Comparison of ENCODE assay signal across 23 cellular contexts in genomic region chr16:31390504-31391043, GRCh38. TPM values are rescaled to one million over a fixed set of nuclear protein-coding genes. Genes with fewer than 3 reads are reported as not detected.
DNase-seq lines count a peak whose midpoint lies in the region; ATAC-seq, FAIRE-seq and TF ChIP-seq lines count a peak whose summit lies in the region.
"Had no signal": no experiment of that assay in that cellular context is flagged by ENCODE, and none has a peak within 500 bp of the region (broad histone marks: within the 10 kb centered on the region; RNA-seq: fewer than 3 reads in every experiment).

No MANE protein-coding gene starts in this region.

- no peak for DNase-seq in A549 (ENCODE audit: low read depth in 1 of 2, low spot score in 1 of 2)
- DNase-seq in K562 (ENCODE audit: extremely low read depth in 1 of 4, low spot score in 3 of 4), result no peak
- DNase-seq in NCI-H526 treated with DMSO at 0.1 percent for 48 hours (lab: John Stamatoyannopoulos, UW), result no peak
- DNase-seq in NCI-H446 treated with DMSO at 0.1 percent for 48 hours (lab: John Stamatoyannopoulos, UW), result no peak
- DNase-seq: CD4-positive, alpha-beta memory T cell; DMS153; DMS79; GDM1; GM23248; HCEC 1CT; KG1 had no signal

- POLR2A ChIA-PET in A549 (lab: Yijun Ruan, JAX) (no interaction called here), K562 (lab: Yijun Ruan, JAX) (interaction anchor here (1.0 to 1.1 kb wide), 2 partner anchors 9 to 25 kb away, joined by 3 read pairs; no protein-coding TSS in a partner anchor)

- TF ChIP-seq EP300 in A549 (IDR thresholded peaks at IDR 0.05) (no peak), K562 (IDR thresholded peaks at IDR 0.05; ENCODE audit: low read length) (no peak)

- H3K27ac ChIP-seq in A549, result no peak overlapping the region
- no peak overlapping the region for H3K27ac ChIP-seq in K562 (ENCODE audit: extremely low read depth, low read depth, low read length)
- no peak overlapping the region for H3K27ac ChIP-seq in liver (ENCODE audit: low read depth in 1 of 2, low read length in 2 of 2)
- H3K27ac ChIP-seq: 22Rv1, BLaER1, GM23248, HL-60 had no signal

- intact Hi-C loops in K562 (cut with micrococcal nuclease), result no loop called here

- FAIRE-seq in A549 (lab: Jason Lieb, UNC), result no peak
- no peak for FAIRE-seq in K562 (lab: Jason Lieb, UNC)
- FAIRE-seq: H54 had no signal

- no TSS peak for BruUV-seq in K562 (replicated peaks; lab: Mats Ljungman, UMichigan)

- no peak overlapping the region for H3K4me3 ChIP-seq in A549
- no peak overlapping the region for H3K4me3 ChIP-seq in K562
- no peak overlapping the region for H3K4me3 ChIP-seq in liver (ENCODE audit: low read depth in 1 of 3, low read length in 3 of 3)
- H3K4me3 ChIP-seq: BLaER1, GM23248 had no signal

- no peaks in the 10 kb centered on the region for H3K79me2 ChIP-seq in K562 (ENCODE audit: control insufficient read depth, insufficient read depth, low read length)

- H3K9ac ChIP-seq in K562 (ENCODE audit: insufficient read depth in 1 of 2, low read depth in 2 of 2, low read length in 2 of 2) (no peak overlapping the region), liver (ENCODE audit: low read depth in 1 of 2, low read length in 2 of 2) (no peak overlapping the region)
- H3K9ac ChIP-seq: BLaER1, GM23248 had no signal

- H3K4me2 ChIP-seq in A549 (no peak overlapping the region), K562 (ENCODE audit: insufficient read depth, low read length) (no peak overlapping the region)
- H3K4me2 ChIP-seq: BLaER1 had no signal

- H3K9me3 ChIP-seq in A549, result no peaks in the 10 kb centered on the region
- no peaks in the 10 kb centered on the region for H3K9me3 ChIP-seq in K562 (replicated peaks; ENCODE audit: control insufficient read depth, insufficient read depth, low read depth, low read length)
- peaks cover 0 to 3% (median 0%) of the 10 kb centered on the region in 4 donors for H3K9me3 ChIP-seq in liver (ENCODE audit: control insufficient read depth in 4 of 4, low read length in 3 of 4)
- H3K9me3 ChIP-seq: BLaER1 had no signal

- WGBS in A549 (ENCODE audit: missing lambda C conversion rate), result 44% methylated on average over 6 of the region's 6 CpGs
- under 1% methylated on average over 6 of the region's 6 CpGs for WGBS in K562 (ENCODE audit: insufficient coverage, low coverage, missing lambda C conversion rate)
- WGBS in liver, result 32% methylated on average over 6 of the region's 6 CpGs

- TF ChIP-seq RAD21 in A549 (conservative IDR thresholded peaks at IDR 0.05 in 1 of 2, IDR thresholded peaks at IDR 0.05 in 1 of 2) (no peak), K562 (CRISPR knock-in tag; conservative IDR thresholded peaks at IDR 0.05 in 1 of 2, IDR thresholded peaks at IDR 0.05 in 1 of 2) (no peak), liver (IDR thresholded peaks at IDR 0.05) (no peak)

- CTCF ChIA-PET in A549 (lab: Yijun Ruan, JAX) (interaction anchor here (0.7 to 1.5 kb wide), 3 partner anchors 13 to 478 kb away, joined by 3 read pairs; partner anchors contain the start of gene ZNF843), K562 (lab: Yijun Ruan, JAX; ENCODE audit: low intra/inter-chr PET ratio) (no interaction called here)

- no peaks in the 10 kb centered on the region for H3K9me1 ChIP-seq in K562 (ENCODE audit: control insufficient read depth, insufficient read depth, low read length)

- ATAC-seq in A549 (no peak), K562 (no peak), GM19324 (IDR thresholded peaks at IDR 0.05; ENCODE audit: low FRiP score, unreplicated experiment) (no peak)

- H3K36me3 ChIP-seq in K562 (ENCODE audit: control insufficient read depth, insufficient read depth, low read length), result no peaks in the 10 kb centered on the region
- no peaks in the 10 kb centered on the region for H3K36me3 ChIP-seq in liver (ENCODE audit: control insufficient read depth in 4 of 4, insufficient read depth in 3 of 4, low read depth in 1 of 4, low read length in 3 of 4)
- H3K36me3 ChIP-seq: BLaER1 had no signal

- no peaks in the 10 kb centered on the region for H4K20me1 ChIP-seq in K562 (replicated peaks; ENCODE audit: control insufficient read depth, insufficient read depth, low read length)
- H4K20me1 ChIP-seq: BLaER1 had no signal

- TF ChIP-seq POLR2A in A549 (IDR thresholded peaks at IDR 0.05; ENCODE audit: low read length) (no peak), K562 (conservative IDR thresholded peaks at IDR 0.05) (no peak)

- no peak for TF ChIP-seq CTCF in A549 (IDR thresholded peaks at IDR 0.05)
- TF ChIP-seq CTCF in K562 (IDR thresholded peaks at IDR 0.05 in 2 of 3, conservative IDR thresholded peaks at IDR 0.05 in 1 of 3; ENCODE audit: insufficient read depth in 2 of 3, low read depth in 1 of 3, low read length in 3 of 3), result no peak
- no peak for TF ChIP-seq CTCF in liver (IDR thresholded peaks at IDR 0.05; ENCODE audit: low read depth, low read length, missing input control)

- H3K4me1 ChIP-seq in A549 (peaks cover 12% of the 10 kb centered on the region; the same call in 2 of the 3 replicates), K562 (replicated peaks in 1 of 2; ENCODE audit: control insufficient read depth in 2 of 2, insufficient read depth in 2 of 2, low read length in 2 of 2) (peaks cover 0 to 5% of the 10 kb centered on the region in 2 experiments; a peak in 1 of 5 replicates), liver (ENCODE audit: control insufficient read depth in 4 of 4, insufficient read depth in 4 of 4, low read length in 3 of 4) (peaks cover 0 to 4% (median 0%) of the 10 kb centered on the region in 4 donors)

- in situ Hi-C loops in K562 (cut with MboI), result no loop called here

- H2AFZ ChIP-seq in K562 (ENCODE audit: low read depth, low read length), result no peak overlapping the region
- H2AFZ ChIP-seq: GM23248 had no signal

- H3K27me3 ChIP-seq in K562 (ENCODE audit: control insufficient read depth in 2 of 2, insufficient read depth in 2 of 2, low read length in 2 of 2), result peaks cover 11 to 33% of the 10 kb centered on the region in 2 experiments
- no peaks in the 10 kb centered on the region for H3K27me3 ChIP-seq in liver (ENCODE audit: control insufficient read depth in 4 of 4, insufficient read depth in 4 of 4, low read length in 3 of 4)
- H3K27me3 ChIP-seq: BLaER1 had no signal

RNA-seq across cellular contexts. Expression of gene ITGAD, which starts 2.6 kb away (rescaled TPM):
- not detected in 2 replicates for polyA plus RNA-seq in A549 (2011; rRNA removed)
- 0.01 TPM in 1 of 2 replicates, not detected in the other for polyA plus RNA-seq in A549 (2012; cell fraction: cytosol; rRNA removed)
- polyA plus RNA-seq in A549 (2012; cell fraction: nucleus; rRNA removed), result not detected in 2 replicates
- polyA plus RNA-seq in A549 (2017; fragmentation: RNase III; extraction: RNeasy Plus Mini Kit Qiagen cat#74134 plus additional on column Dnase treatment), result not detected in 3 replicates
- polyA minus RNA-seq in A549 (2011; rRNA and poly(A)+ RNA removed), result not detected in 2 replicates
- total RNA-seq in K562 (2011; cell fraction: chromatin; rRNA removed; ENCODE audit: low replicate concordance), result not detected in 2 replicates
- total RNA-seq in K562 (2011; cell fraction: nucleolus; rRNA removed), result not detected in 2 replicates
- not detected in 2 replicates for total RNA-seq in K562 (2011; cell fraction: nucleoplasm; rRNA removed)
- not detected in 2 replicates for total RNA-seq in K562 (2014; rRNA removed)
- total RNA-seq in K562 (2014; rRNA removed; fragmentation: Illumina TruSeq; extraction: Trizol), result not detected in 2 replicates
- total RNA-seq in K562 (2015; rRNA removed; fragmentation: Illumina TruSeq; extraction: Trizol), result not detected in 2 replicates
- not detected in 2 replicates for total RNA-seq in K562 (2021)
- polyA plus RNA-seq in K562 (2011; rRNA removed), result not detected in 2 replicates
- not detected in 2 replicates for polyA plus RNA-seq in K562 (2011; cell fraction: cytosol; rRNA removed)
- polyA plus RNA-seq in K562 (2011; cell fraction: nucleus; rRNA removed), result not detected in 2 replicates
- not detected in 2 replicates for polyA plus RNA-seq in K562 (2012)
- polyA plus RNA-seq in K562 (2014; fragmentation: Illumina TruSeq; extraction: Trizol), result not detected in 2 replicates
- not detected for polyA plus RNA-seq in K562 (2014; fragmentation: Nextera tagmentation; extraction: Ambion mirVana)
- not detected in 2 replicates for polyA plus RNA-seq in K562 (2014; rRNA removed)
- not detected in 2 replicates for polyA minus RNA-seq in K562 (2011; rRNA and poly(A)+ RNA removed)
- polyA minus RNA-seq in K562 (2011; cell fraction: cytosol; rRNA and poly(A)+ RNA removed), result not detected in 2 replicates
- not detected in 2 replicates for polyA minus RNA-seq in K562 (2011; cell fraction: nucleus; rRNA and poly(A)+ RNA removed)
- 1 to 10 TPM; 2.0 to 3.6 TPM for total RNA-seq in liver
- polyA plus RNA-seq in liver, result 1 to 10 TPM in 1 of 2 donors, under 1 TPM in 1; 0.04 to 2.1 TPM
- total RNA-seq: A673; CD4-positive, alpha-beta memory T cell; GM23248; HT1080 had no signal
- polyA plus RNA-seq: AG04450, CD14-positive monocyte, GM23248, IgD-negative memory B cell had no signal

RNA-seq across cellular contexts. Expression of gene ITGAX, which starts 35.6 kb away (rescaled TPM):
- polyA plus RNA-seq in A549 (2011; rRNA removed) (0.87 and 1.4 TPM in 2 replicates), A549 (2017; fragmentation: RNase III; extraction: RNeasy Plus Mini Kit Qiagen cat#74134 plus additional on column Dnase treatment) (0.35 to 0.79 TPM (median 0.49 TPM) in 3 replicates), K562 (2011; rRNA removed) (0.35 and 0.39 TPM in 2 replicates), K562 (2014; fragmentation: Illumina TruSeq; extraction: Trizol) (0.09 and 0.30 TPM in 2 replicates), K562 (2014; fragmentation: Nextera tagmentation; extraction: Ambion mirVana) (under 1 TPM; 0.03 to 0.04 TPM), K562 (2014; rRNA removed) (0.05 and 0.35 TPM in 2 replicates), liver (1 to 10 TPM; 1.1 to 1.2 TPM)
- 0.36 and 0.45 TPM in 2 replicates for polyA plus RNA-seq in A549 (2012; cell fraction: cytosol; rRNA removed)
- 1.2 TPM in 2 replicates for polyA plus RNA-seq in A549 (2012; cell fraction: nucleus; rRNA removed)
- 1.1 and 1.3 TPM in 2 replicates for polyA minus RNA-seq in A549 (2011; rRNA and poly(A)+ RNA removed)
- total RNA-seq in K562 (2011; cell fraction: chromatin; rRNA removed; ENCODE audit: low replicate concordance), result 3.4 and 12.7 TPM in 2 replicates
- total RNA-seq in K562 (2011; cell fraction: nucleolus; rRNA removed), result 3.7 and 7.0 TPM in 2 replicates
- total RNA-seq in K562 (2011; cell fraction: nucleoplasm; rRNA removed), result 3.8 and 5.1 TPM in 2 replicates
- total RNA-seq in K562 (2014; rRNA removed) (0.14 and 0.41 TPM in 2 replicates), K562 (2014; rRNA removed; fragmentation: Illumina TruSeq; extraction: Trizol) (0.15 TPM in 1 of 2 replicates, not detected in the other), K562 (2015; rRNA removed; fragmentation: Illumina TruSeq; extraction: Trizol) (0.58 and 1.1 TPM in 2 replicates), K562 (2021) (0.35 and 0.51 TPM in 2 replicates), liver (1 to 10 TPM; 2.5 to 9.6 TPM)
- polyA plus RNA-seq in K562 (2011; cell fraction: cytosol; rRNA removed), result 0.28 and 0.30 TPM in 2 replicates
- 2.2 and 3.5 TPM in 2 replicates for polyA plus RNA-seq in K562 (2011; cell fraction: nucleus; rRNA removed)
- 0.65 and 2.6 TPM in 2 replicates for polyA plus RNA-seq in K562 (2012)
- polyA minus RNA-seq in K562 (2011; rRNA and poly(A)+ RNA removed), result 0.95 and 1.2 TPM in 2 replicates
- polyA minus RNA-seq in K562 (2011; cell fraction: cytosol; rRNA and poly(A)+ RNA removed), result not detected in 2 replicates
- 1.9 and 2.4 TPM in 2 replicates for polyA minus RNA-seq in K562 (2011; cell fraction: nucleus; rRNA and poly(A)+ RNA removed)
- total RNA-seq: A673, GM23248 had no signal
- polyA plus RNA-seq: GM23248 had no signal

RNA-seq across cellular contexts. Expression of gene COX6A2, which starts 37.6 kb away (rescaled TPM):
- polyA plus RNA-seq in A549 (2011; rRNA removed) (not detected in 2 replicates), A549 (2017; fragmentation: RNase III; extraction: RNeasy Plus Mini Kit Qiagen cat#74134 plus additional on column Dnase treatment) (not detected in 3 replicates), K562 (2011; rRNA removed) (not detected in 2 replicates), K562 (2014; fragmentation: Illumina TruSeq; extraction: Trizol) (not detected in 2 replicates), K562 (2014; fragmentation: Nextera tagmentation; extraction: Ambion mirVana) (not detected), K562 (2014; rRNA removed) (not detected in 2 replicates), liver (10 to 100 TPM in 1 of 2 donors, 1 to 10 TPM in 1; 8.0 to 36.7 TPM)
- not detected in 2 replicates for polyA plus RNA-seq in A549 (2012; cell fraction: cytosol; rRNA removed)
- polyA plus RNA-seq in A549 (2012; cell fraction: nucleus; rRNA removed), result not detected in 2 replicates
- not detected in 2 replicates for polyA minus RNA-seq in A549 (2011; rRNA and poly(A)+ RNA removed)
- not detected in 2 replicates for total RNA-seq in K562 (2011; cell fraction: chromatin; rRNA removed; ENCODE audit: low replicate concordance)
- total RNA-seq in K562 (2011; cell fraction: nucleolus; rRNA removed), result not detected in 2 replicates
- not detected in 2 replicates for total RNA-seq in K562 (2011; cell fraction: nucleoplasm; rRNA removed)
- total RNA-seq in K562 (2014; rRNA removed) (not detected in 2 replicates), K562 (2014; rRNA removed; fragmentation: Illumina TruSeq; extraction: Trizol) (not detected in 2 replicates), K562 (2015; rRNA removed; fragmentation: Illumina TruSeq; extraction: Trizol) (not detected in 2 replicates), K562 (2021) (not detected in 2 replicates), liver (under 1 TPM in 1 of 2 donors, not detected in 1; 0.84 TPM)
- polyA plus RNA-seq in K562 (2011; cell fraction: cytosol; rRNA removed), result not detected in 2 replicates
- not detected in 2 replicates for polyA plus RNA-seq in K562 (2011; cell fraction: nucleus; rRNA removed)
- not detected in 2 replicates for polyA plus RNA-seq in K562 (2012)
- polyA minus RNA-seq in K562 (2011; rRNA and poly(A)+ RNA removed), result not detected in 2 replicates
- not detected in 2 replicates for polyA minus RNA-seq in K562 (2011; cell fraction: cytosol; rRNA and poly(A)+ RNA removed)
- polyA minus RNA-seq in K562 (2011; cell fraction: nucleus; rRNA and poly(A)+ RNA removed), result not detected in 2 replicates
- total RNA-seq: A673; CD4-positive, alpha-beta memory T cell; Daoy; GM23248; HT1080 had no signal
- polyA plus RNA-seq: AG04450; CD14-positive monocyte; CD4-positive, alpha-beta memory T cell; GM23248; IgD-negative memory B cell had no signal

RNA-seq across cellular contexts. Expression of gene ZNF843, which starts 52.0 kb away (rescaled TPM):
- polyA plus RNA-seq in A549 (2011; rRNA removed), result 0.17 and 0.21 TPM in 2 replicates
- 0.04 and 0.08 TPM in 2 replicates for polyA plus RNA-seq in A549 (2012; cell fraction: cytosol; rRNA removed)
- polyA plus RNA-seq in A549 (2012; cell fraction: nucleus; rRNA removed), result 0.07 and 0.09 TPM in 2 replicates
- 0.08 to 0.21 TPM (median 0.13 TPM) in 3 replicates for polyA plus RNA-seq in A549 (2017; fragmentation: RNase III; extraction: RNeasy Plus Mini Kit Qiagen cat#74134 plus additional on column Dnase treatment)
- 0.08 and 0.58 TPM in 2 replicates for polyA minus RNA-seq in A549 (2011; rRNA and poly(A)+ RNA removed)
- not detected in 2 replicates for total RNA-seq in K562 (2011; cell fraction: chromatin; rRNA removed; ENCODE audit: low replicate concordance)
- total RNA-seq in K562 (2011; cell fraction: nucleolus; rRNA removed), result 0.17 TPM in 1 of 2 replicates, not detected in the other
- total RNA-seq in K562 (2011; cell fraction: nucleoplasm; rRNA removed), result 0.23 TPM in 1 of 2 replicates, not detected in the other
- total RNA-seq in K562 (2014; rRNA removed), result not detected in 2 replicates
- not detected in 2 replicates for total RNA-seq in K562 (2014; rRNA removed; fragmentation: Illumina TruSeq; extraction: Trizol)
- not detected in 2 replicates for total RNA-seq in K562 (2015; rRNA removed; fragmentation: Illumina TruSeq; extraction: Trizol)
- 0.13 TPM in 1 of 2 replicates, not detected in the other for total RNA-seq in K562 (2021)
- 0.03 and 0.06 TPM in 2 replicates for polyA plus RNA-seq in K562 (2011; rRNA removed)
- 0.04 and 0.12 TPM in 2 replicates for polyA plus RNA-seq in K562 (2011; cell fraction: cytosol; rRNA removed)
- polyA plus RNA-seq in K562 (2011; cell fraction: nucleus; rRNA removed), result 0.04 and 0.06 TPM in 2 replicates
- 0.09 and 0.21 TPM in 2 replicates for polyA plus RNA-seq in K562 (2012)
- 0.04 and 0.07 TPM in 2 replicates for polyA plus RNA-seq in K562 (2014; fragmentation: Illumina TruSeq; extraction: Trizol)
- polyA plus RNA-seq in K562 (2014; fragmentation: Nextera tagmentation; extraction: Ambion mirVana), result under 1 TPM in 1 of 2 experiments, not detected in 1; 0.06 TPM
- polyA plus RNA-seq in K562 (2014; rRNA removed), result not detected in 2 replicates
- polyA minus RNA-seq in K562 (2011; rRNA and poly(A)+ RNA removed), result 0.03 and 0.04 TPM in 2 replicates
- not detected in 2 replicates for polyA minus RNA-seq in K562 (2011; cell fraction: cytosol; rRNA and poly(A)+ RNA removed)
- not detected in 2 replicates for polyA minus RNA-seq in K562 (2011; cell fraction: nucleus; rRNA and poly(A)+ RNA removed)
- total RNA-seq in liver, result under 1 TPM; 0.25 to 0.84 TPM
- polyA plus RNA-seq in liver, result under 1 TPM in 1 of 2 donors, not detected in 1; 0.35 TPM
- total RNA-seq: Daoy, HT1080 had no signal
- polyA plus RNA-seq: CD14-positive monocyte; CD4-positive, alpha-beta memory T cell; IgD-negative memory B cell had no signal

Comparison
In these comparisons a context has a peak if more than half of its experiments do, and no peak if none do; other contexts are left out.
1. RNA of gene COX6A2, which starts 37.6 kb away (polyA plus RNA-seq): 8.0 to 36.7 TPM in liver; not detected in A549 and not detected in K562; every median in the first group is over 4 times any median in the second.
2. Of the 35 proteins assayed by ChIP-seq in both K562 and A549: peak only in K562: none; only in A549: none; in both: MAFK; in neither: 34.